Comparison of ENCODE assay signal across 18 cellular contexts in genomic region chr17:49656247-49656646, GRCh38.
"Had no signal": no experiment of that assay in that cellular context is flagged by ENCODE, and none has a peak within 500 bp of the region (broad histone marks: within the 10 kb centered on the region; RNA-seq: fewer than 3 reads in every experiment).

No MANE protein-coding gene starts in this region.

- H3K27me3 ChIP-seq: adrenal gland, tibial nerve, vagina had no signal

- H3K9me3 ChIP-seq: adrenal gland, tibial nerve, vagina had no signal

- H3K27ac ChIP-seq: tibial nerve, vagina had no signal

- H3K4me3 ChIP-seq: adrenal gland, lung, tibial nerve, vagina had no signal

- H3K36me3 ChIP-seq: adrenal gland, tibial nerve had no signal

- DNase-seq: activated CD4-positive, CD25-positive, alpha-beta regulatory T cell treated with anti-CD3 and anti-CD28 coated beads, Interleukin-2, amount 50 U/mL, for 72 hours; activated naive CD4-positive, alpha-beta T cell treated with Interleukin-2 at 50 U/mL for 16 hours; adrenal gland; central memory CD4-positive, alpha-beta T cell; cortex of kidney; effector CD4-positive, alpha-beta T cell; foreskin melanocyte; head of caudate nucleus; immature natural killer cell; midbrain; stimulated activated CD4-positive, alpha-beta T cell treated with anti-CD3 and anti-CD28 coated beads, Interleukin-2, amount 100 ng/mL, for 48 hours; stimulated activated naive B cell treated with anti-CD40 and anti-IgM and Interleukin-4, amounts not matched to agents 10 μg/mL and 1 μg/mL and 100 μg/mL, for 72 hours; T-cell; T1000 had no signal

- ATAC-seq: activated T-helper 17 cell treated with anti-CD3 and anti-CD28 coated beads, Interleukin-2, amount 50 U/mL, for 72 hours; stimulated activated naive B cell treated with anti-CD40 and anti-IgM and Interleukin-4, amounts not matched to agents 10 μg/mL and 1 μg/mL and 100 μg/mL, for 72 hours; T-cell had no signal
